Comparison of ENCODE assay signal across 29 cellular contexts in the genomic region with DNA sequence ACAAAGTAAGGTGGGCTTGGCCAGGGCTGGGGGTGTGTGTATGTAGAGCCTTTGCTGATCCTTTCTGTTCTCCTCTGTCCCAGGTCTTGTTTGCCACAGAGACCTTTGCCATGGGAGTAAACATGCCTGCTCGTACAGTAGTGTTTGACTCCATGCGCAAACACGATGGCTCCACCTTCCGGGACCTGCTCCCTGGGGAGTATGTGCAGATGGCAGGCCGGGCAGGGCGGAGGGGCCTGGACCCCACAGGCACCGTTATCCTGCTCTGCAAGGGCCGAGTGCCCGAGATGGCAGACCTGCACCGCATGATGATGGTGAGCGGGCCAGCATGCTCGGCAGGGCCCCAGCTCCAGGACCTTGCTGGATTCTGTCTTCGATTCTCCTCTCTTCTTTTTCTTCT. TPM values are rescaled to one million over a fixed set of nuclear protein-coding genes. Genes with fewer than 3 reads are reported as not detected.
"Had no signal": no experiment of that assay in that cellular context is flagged by ENCODE, and none has a peak within 500 bp of the region (broad histone marks: within the 10 kb centered on the region; RNA-seq: fewer than 3 reads in every experiment).

No MANE protein-coding gene starts in this region.

- H3K27me3 Mint-ChIP-seq: activated CD4-positive, alpha-beta memory T cell treated with anti-CD3 and anti-CD28 coated beads for 36 hours; activated CD4-positive, alpha-beta T cell treated with anti-CD3 and anti-CD28 coated beads, Interleukin-2, amount 10 ng/mL, durations not matched to agents 7 days and 5 days; activated naive CD8-positive, alpha-beta T cell; activated T-helper 17 cell treated with anti-CD3 and anti-CD28 coated beads, Interleukin-2, amount 50 U/mL, for 72 hours; brain had no signal

- H3K4me2 ChIP-seq: KMS-11, SK-N-SH had no signal

- H3K4me3 Mint-ChIP-seq: activated CD4-positive, alpha-beta memory T cell treated with anti-CD3 and anti-CD28 coated beads for 36 hours; activated CD4-positive, alpha-beta T cell treated with anti-CD3 and anti-CD28 coated beads, Interleukin-2, amount 10 ng/mL, durations not matched to agents 7 days and 5 days; activated naive CD4-positive, alpha-beta T cell treated with anti-CD3 and anti-CD28 coated beads for 36 hours; activated naive CD8-positive, alpha-beta T cell; activated T-helper 17 cell treated with anti-CD3 and anti-CD28 coated beads, Interleukin-2, amount 50 U/mL, for 72 hours had no signal

- H3K4me3 ChIP-seq: SJCRH30 had no signal

- ATAC-seq: activated T-helper 17 cell treated with anti-CD3 and anti-CD28 coated beads, Interleukin-2, amount 50 U/mL, for 72 hours; Panc1 had no signal

- H3K9me3 Mint-ChIP-seq: activated CD4-positive, alpha-beta memory T cell treated with anti-CD3 and anti-CD28 coated beads for 36 hours; activated CD4-positive, alpha-beta T cell treated with anti-CD3 and anti-CD28 coated beads, Interleukin-2, amount 10 ng/mL, durations not matched to agents 7 days and 5 days; activated naive CD4-positive, alpha-beta T cell treated with anti-CD3 and anti-CD28 coated beads for 36 hours; activated T-helper 17 cell treated with anti-CD3 and anti-CD28 coated beads, Interleukin-2, amount 50 U/mL, for 72 hours; brain had no signal

- FAIRE-seq: astrocyte had no signal

- H3K27ac Mint-ChIP-seq: activated CD4-positive, alpha-beta memory T cell treated with anti-CD3 and anti-CD28 coated beads for 36 hours; activated CD4-positive, alpha-beta T cell treated with anti-CD3 and anti-CD28 coated beads, Interleukin-2, amount 10 ng/mL, durations not matched to agents 7 days and 5 days; activated naive CD8-positive, alpha-beta T cell; activated T-helper 17 cell treated with anti-CD3 and anti-CD28 coated beads, Interleukin-2, amount 50 U/mL, for 72 hours had no signal

- H3K27me3 ChIP-seq: SJCRH30 had no signal

- H3K27ac ChIP-seq: KMS-11, SJCRH30, VCaP had no signal

- H3K9me3 ChIP-seq: SJCRH30, SK-N-SH had no signal

- H3K9ac ChIP-seq: KMS-11, SK-N-SH had no signal

- DNase-seq: activated CD4-positive, alpha-beta memory T cell treated with anti-CD3 and anti-CD28 coated beads for 36 hours; activated CD4-positive, alpha-beta T cell treated with anti-CD3 and anti-CD28 coated beads, Interleukin-2, amount 10 ng/mL, durations not matched to agents 7 days and 5 days; activated CD4-positive, CD25-positive, alpha-beta regulatory T cell; activated CD8-positive, alpha-beta memory T cell treated with anti-CD3 and anti-CD28 coated beads for 24 hours; activated gamma-delta T cell; activated naive CD4-positive, alpha-beta T cell treated with anti-CD3 and anti-CD28 coated beads for 36 hours; activated T-cell treated with anti-CD3 and anti-CD28 coated beads, Interleukin-2, amount 50 U/mL, for 48 hours; NCI-H1092; NCI-H1417; NCI-H1930; NCI-H345; NCI-H510A; NCI-H526 treated with DMSO at 0.1 percent for 48 hours; NCI-H82; NK-92 treated with Interleukin-12 subunit alpha and Interleukin-12 subunit beta, amount 100 ng/mL, for 24 hours; OCI-M1; Right ventricle myocardium superior; RPMI8226; SJCRH30; SK-N-SH; T-helper 1 cell had no signal

- H3K4me1 ChIP-seq: SJCRH30 had no signal

RNA-seq across cellular contexts. Expression of a gene that starts 19.8 kb away (rescaled TPM):
- total RNA-seq: SJCRH30; T-helper 2 cell treated with Interferon-gamma antibody and Interleukin-4, amounts not matched to agents 100 ng/mL and 5 ng/mL, for 36 hours had no signal
